8 cellular contexts compared by ENCODE assay signal in genomic region chr3:112561693-112562529, GRCh38. TPM values are rescaled to one million over a fixed set of nuclear protein-coding genes. Genes with fewer than 3 reads are reported as not detected.
A peak's percentile ranks its signal among the peaks of the same experiment; 100 is the strongest.
DNase-seq lines count a peak whose midpoint lies in the region; ATAC-seq and TF ChIP-seq lines count a peak whose summit lies in the region.

Gene ATG3 (minus strand): TSS chr3:112561962. CDS start chr3:112561528, 434 bp downstream.
Gene SLC35A5 (plus strand): TSS chr3:112562045. CDS start chr3:112563404, 1,359 bp downstream.

- no peak; a peak in 1 of 4 replicates for TF ChIP-seq EP300 in SK-N-SH (IDR thresholded peaks at IDR 0.05; ENCODE audit: borderline replicate concordance in 1 of 2, low read depth in 1 of 2, low read length in 1 of 2)

- CTCF ChIA-PET in SK-N-SH (lab: Yijun Ruan, JAX): interaction anchor here (0.6 to 2.0 kb wide), 8 partner anchors 9 to 594 kb away, joined by 3 to 11 read pairs (median 4); partner anchors contain the start of genes CD200 and SLC9C1

- no peak for TF ChIP-seq CTCF in SK-N-SH (IDR thresholded peaks at IDR 0.05)

- peak; percentile 74 for ATAC-seq in HG02571 (IDR thresholded peaks at IDR 0.05; ENCODE audit: unreplicated experiment)

- H3K9me2 ChIP-seq in SK-N-SH: no peaks in the 10 kb centered on the region

- H3K79me2 ChIP-seq in SK-N-SH (ENCODE audit: insufficient read depth): peaks cover 49% of the 10 kb centered on the region

- H3K4me1 ChIP-seq in SK-N-SH (ENCODE audit: control insufficient read depth in 1 of 2, insufficient read depth in 2 of 2, low read depth in 1 of 2, low read length in 1 of 2): peaks cover 10 to 14% of the 10 kb centered on the region in 2 experiments; a peak in 2 of 4 replicates

- no peaks in the 10 kb centered on the region for H4K20me1 ChIP-seq in SK-N-SH (ENCODE audit: insufficient read depth)

- peak within 1 kb of the TSS; percentile 72 for H3K4me3 ChIP-seq in GM08714 (ENCODE audit: low read length)
- peak within 1 kb of the TSS; percentile 79 to 98 for H3K4me3 ChIP-seq in SK-N-SH (ENCODE audit: low read depth in 2 of 2, low read length in 1 of 2)

- H3K9ac ChIP-seq in SK-N-SH: peak within 1 kb of the TSS; percentile 93

- peaks cover 11 to 15% of the 10 kb centered on the region in 2 experiments for H3K36me3 ChIP-seq in SK-N-SH (replicated peaks in 1 of 2; ENCODE audit: control insufficient read depth in 1 of 2, insufficient read depth in 2 of 2, low read length in 1 of 2)

- H3K9me3 ChIP-seq in SK-N-SH: no peaks in the 10 kb centered on the region

- peak within 1 kb of the TSS; percentile 84 for H3K4me2 ChIP-seq in SK-N-SH

- H3F3A ChIP-seq in SK-N-SH (replicated peaks; ENCODE audit: insufficient read depth): peaks cover 29% of the 10 kb centered on the region

- peak within 1 kb of the TSS; percentile 92 for H2AFZ ChIP-seq in SK-N-SH (ENCODE audit: low read depth)

- POLR2A ChIA-PET in SK-N-SH (lab: Yijun Ruan, JAX): interaction anchor here (1.3 to 1.8 kb wide), 3 partner anchors 72 to 457 kb away, joined by 5 to 19 read pairs (median 6); partner anchors contain the start of gene CD200

- H3K27me3 ChIP-seq in SK-N-SH (ENCODE audit: insufficient read depth): no peaks in the 10 kb centered on the region

- WGBS in SK-N-SH (ENCODE audit: low lambda C conversion rate): 0% methylated on average over 31 of the region's 66 CpGs

- TF ChIP-seq RAD21 in SK-N-SH (IDR thresholded peaks at IDR 0.05; ENCODE audit: low read length): no peak

- DNase-seq in NCI-H1048 (lab: John Stamatoyannopoulos, UW): peak; percentile 96
- DNase-seq in SK-N-SH: peak; percentile 93
- peak; percentile 98 for DNase-seq in activated naive CD4-positive, alpha-beta T cell treated with anti-CD3 and anti-CD28 coated beads, Interleukin-2, amount 50 U/mL, for 16 hours
- peak; percentile 94 for DNase-seq in germinal center (ENCODE audit: low spot score)
- peak; percentile 94 for DNase-seq in non-pigmented ciliary epithelial cell (ENCODE audit: low read depth)
- DNase-seq in superior temporal gyrus (ENCODE audit: extremely low spot score): peak; percentile 99

- peak within 1 kb of the TSS; percentile 98 to 99 for H3K27ac ChIP-seq in SK-N-SH (ENCODE audit: low read depth in 2 of 2, low read length in 1 of 2)

TF ChIP-seq in SK-N-SH, 30 proteins besides CTCF, POLR2A, EP300 and RAD21 (continues in another document):
- TF ChIP-seq USF1 (IDR thresholded peaks at IDR 0.05; ENCODE audit: borderline replicate concordance, low read depth) (peak; percentile 100), SMC3 (IDR thresholded peaks at IDR 0.05; ENCODE audit: low read depth, low read length) (no peak), ZBTB33 (IDR thresholded peaks at IDR 0.05; ENCODE audit: borderline replicate concordance, low read depth) (peak; percentile 77; the same call in 1 of the 2 replicates), FOXJ3 (CRISPR knock-in tag; IDR thresholded peaks at IDR 0.05) (no peak), REST (IDR thresholded peaks at IDR 0.05; ENCODE audit: low read depth, low read length) (peak; percentile 2; the same call in 1 of the 2 replicates), TAF1 (IDR thresholded peaks at IDR 0.05; ENCODE audit: borderline replicate concordance, low read depth, low read length) (peak; percentile 61; the same call in 1 of the 2 replicates), GABPA (IDR thresholded peaks at IDR 0.05; ENCODE audit: low read depth) (peak; percentile 73), ELF1 (IDR thresholded peaks at IDR 0.05) (peak; percentile 97), JUND (IDR thresholded peaks at IDR 0.05) (0 out of 2 replicates have a peak, but pooled peaks have one; percentile 14), RFX5 (IDR thresholded peaks at IDR 0.05; ENCODE audit: low read length) (no peak), MXI1 (IDR thresholded peaks at IDR 0.05; ENCODE audit: low read depth, low read length) (peak; percentile 91), FOSL2 (IDR thresholded peaks at IDR 0.05; ENCODE audit: borderline replicate concordance, low read depth) (no peak), RCOR1 (IDR thresholded peaks at IDR 0.05; ENCODE audit: low read length) (peak; percentile 78), TEAD4 (IDR thresholded peaks at IDR 0.05; ENCODE audit: borderline replicate concordance, insufficient read depth) (no peak), NRF1 (IDR thresholded peaks at IDR 0.05; ENCODE audit: low read depth, low read length) (peak; percentile 81), RXRA (IDR thresholded peaks at IDR 0.05; ENCODE audit: borderline replicate concordance, low read depth) (no peak), EZH2phosphoT487 (IDR thresholded peaks at IDR 0.05; ENCODE audit: borderline replicate concordance, low read depth) (no peak), MAX (IDR thresholded peaks at IDR 0.05; ENCODE audit: low read depth) (peak; percentile 88), FOXM1 (IDR thresholded peaks at IDR 0.05; ENCODE audit: low read depth) (no peak; the same call in 1 of the 2 replicates), PBX3 (IDR thresholded peaks at IDR 0.05) (peak; percentile 26; the same call in 1 of the 2 replicates)

RNA-seq across cellular contexts. Expression of gene ATG3, which starts in this region (rescaled TPM):
- 38.8 and 39.7 TPM in 2 replicates for polyA plus RNA-seq in SK-N-SH (2012; rRNA removed)
- polyA plus RNA-seq in SK-N-SH (2012; cell fraction: cytosol; rRNA removed): 37.6 and 43.8 TPM in 2 replicates
- 14.8 and 18.7 TPM in 2 replicates for polyA plus RNA-seq in SK-N-SH (2012; cell fraction: nucleus; rRNA removed)

RNA-seq across cellular contexts. Expression of gene SLC35A5, which starts in this region (rescaled TPM):
- polyA plus RNA-seq in SK-N-SH (2012; rRNA removed): 16.0 and 23.2 TPM in 2 replicates
- polyA plus RNA-seq in SK-N-SH (2012; cell fraction: cytosol; rRNA removed): 25.6 and 29.9 TPM in 2 replicates
- polyA plus RNA-seq in SK-N-SH (2012; cell fraction: nucleus; rRNA removed): 4.0 and 19.1 TPM in 2 replicates

Comparison
In these comparisons a context has a peak if more than half of its experiments do, and no peak if none do; other contexts are left out.
1. Peak in every context shown above with its lines: DNase-seq, ATAC-seq, H3K4me3 ChIP-seq and H3K27ac ChIP-seq.